ENCODE assay signal across 18 cellular contexts in the genomic region with DNA sequence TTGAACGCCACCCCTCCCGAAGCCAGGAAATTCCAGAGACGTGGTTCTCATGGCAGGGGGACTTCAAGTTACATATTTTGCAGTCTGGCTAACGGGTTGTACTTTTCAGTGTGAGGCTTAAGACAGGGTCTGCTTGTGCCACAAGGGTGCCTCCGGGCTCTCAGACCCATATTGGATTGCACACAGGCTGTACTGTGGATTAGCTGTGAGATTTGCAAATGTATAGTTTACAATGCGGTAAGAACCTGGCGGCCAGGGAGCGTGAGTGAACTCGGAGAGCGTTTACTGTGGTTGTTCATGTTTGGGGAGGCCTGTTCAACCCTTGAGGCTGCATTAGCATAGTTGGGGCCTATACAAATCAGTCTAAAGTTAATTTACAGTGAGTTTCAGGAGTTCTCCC.
"Had no signal": no experiment of that assay in that cellular context is flagged by ENCODE, and none has a peak within 500 bp of the region (broad histone marks: within the 10 kb centered on the region; RNA-seq: fewer than 3 reads in every experiment).

No MANE protein-coding gene starts in this region.

- H3K4me1 ChIP-seq: colonic mucosa, heart left ventricle, right atrium auricular region, sigmoid colon, suprapubic skin, thyroid gland, upper lobe of left lung, uterus had no signal

- DNase-seq: colonic mucosa; dermis blood vessel endothelial cell; heart left ventricle; hippocampal formation; left colon; mesendoderm; naive B cell; nephron progenitor cell; ovary; sigmoid colon; stimulated activated CD4-positive, alpha-beta T cell treated with anti-CD3 and anti-CD28 coated beads, Interleukin-2, amount 100 ng/mL, for 48 hours; stimulated activated naive CD8-positive, alpha-beta T cell treated with anti-CD3 and anti-CD28 coated beads, Interleukin-15, Interleukin-2, amounts not matched to agents 100 U/mL and 50 U/mL, for 24 hours; thyroid gland; uterus had no signal

- H3K36me3 Mint-ChIP-seq: naive B cell had no signal

- H3K36me3 ChIP-seq: colonic mucosa, heart left ventricle, ovary, right atrium auricular region, sigmoid colon, suprapubic skin, thyroid gland, upper lobe of left lung, uterus had no signal

- H3K27me3 ChIP-seq: colonic mucosa, ovary, right atrium auricular region, sigmoid colon, suprapubic skin, thyroid gland, upper lobe of left lung, uterus had no signal

- H3K9me3 ChIP-seq: colonic mucosa, ovary, thyroid gland, uterus had no signal

- H3K27ac Mint-ChIP-seq: naive B cell, nephron progenitor cell had no signal

- H3K4me3 Mint-ChIP-seq: naive B cell, nephron progenitor cell had no signal

- ATAC-seq: heart left ventricle; left colon; stimulated activated naive CD8-positive, alpha-beta T cell treated with anti-CD3 and anti-CD28 coated beads, Interleukin-15, Interleukin-2, amounts not matched to agents 100 U/mL and 50 U/mL, for 24 hours had no signal

- H3K4me3 ChIP-seq: colonic mucosa, heart left ventricle, ovary, right atrium auricular region, sigmoid colon, skin epidermis, suprapubic skin, thyroid gland, upper lobe of left lung, uterus had no signal

- H3K4me1 Mint-ChIP-seq: naive B cell had no signal

- H3K27ac ChIP-seq: colonic mucosa, heart left ventricle, ovary, right atrium auricular region, sigmoid colon, skin epidermis, suprapubic skin, thyroid gland, upper lobe of left lung, uterus had no signal
